In the genomic region with DNA sequence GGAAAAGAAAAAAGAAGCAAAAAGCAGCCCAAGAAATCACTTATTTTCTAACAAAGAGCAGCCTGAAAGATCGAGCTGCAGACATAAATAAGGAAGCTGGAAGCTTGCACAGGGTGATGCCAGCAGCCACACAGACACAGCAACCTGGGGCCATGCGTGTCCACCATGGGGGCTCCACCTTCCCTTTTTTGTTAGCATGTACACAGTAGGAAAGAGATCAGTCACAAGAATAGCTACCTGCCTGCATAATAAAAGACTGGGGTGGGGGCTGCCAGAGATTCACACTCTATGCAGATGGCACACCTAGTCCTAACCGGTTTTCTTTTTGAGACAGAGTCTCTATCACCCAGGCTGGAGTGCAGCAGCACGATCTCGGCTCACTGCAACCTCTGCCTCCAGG, we compare ENCODE assay signal across 18 cellular contexts. TPM values are rescaled to one million over a fixed set of nuclear protein-coding genes. Genes with fewer than 3 reads are reported as not detected.
DNase-seq lines count a peak whose midpoint lies in the region; ATAC-seq and TF ChIP-seq lines count a peak whose summit lies in the region.
"Had no signal": no experiment of that assay in that cellular context is flagged by ENCODE, and none has a peak within 500 bp of the region (broad histone marks: within the 10 kb centered on the region; RNA-seq: fewer than 3 reads in every experiment).

No MANE protein-coding gene starts in this region.

- H2BK15ac ChIP-seq in H9 (ENCODE audit: low read depth, low read length): no peak overlapping the region

- H2BK20ac ChIP-seq in H9 (ENCODE audit: low read depth, low read length, poor library complexity, severe bottlenecking): no peak overlapping the region

- WGBS in H9 (ENCODE audit: extremely low coverage, insufficient read length, low lambda C conversion rate): no CpG with 5 or more reads among the region's 5 CpGs
- WGBS in psoas muscle, 3 donors: 71 to 74% (median 73%) methylated on average over 5 of the region's 5 CpGs

- intact Hi-C loops in psoas muscle (cut with DNase I): loop anchor here in 1 of 2 donors (5.0 kb wide), 1 partner anchor 57 kb away; a partner anchor contains a TSS

- H3K4me1 ChIP-seq in H9 (ENCODE audit: insufficient read depth, low read length) (peaks cover 5% of the 10 kb centered on the region), psoas muscle (peaks cover 15% of the 10 kb centered on the region)

- H3K36me3 ChIP-seq in psoas muscle (ENCODE audit: insufficient read depth in 1 of 2, low read depth in 1 of 2): peaks cover 0 to 6% of the 10 kb centered on the region in 2 donors

- ATAC-seq in psoas muscle (no peak), omental fat pad (ENCODE audit: low FRiP score) (no peak)
- ATAC-seq: HCT116 had no signal

- no peak overlapping the region for H3K4me3 ChIP-seq in psoas muscle
- H3K4me3 ChIP-seq: PC-9 had no signal

- H3K23ac ChIP-seq in H9 (ENCODE audit: insufficient read length, low read depth, low read length): no peak overlapping the region

- no peak overlapping the region for H3T11ph ChIP-seq in H9 (ENCODE audit: low read length)

- no peak overlapping the region for H4K5ac ChIP-seq in H9 (ENCODE audit: insufficient read length, low read depth, low read length)

- H4K91ac ChIP-seq in H9 (ENCODE audit: insufficient read length, low read depth, low read length): no peak overlapping the region

- H3K9me3 Mint-ChIP-seq in H9 (peaks cover 2% of the 10 kb centered on the region in 2 experiments; a peak in 3 of 5 replicates), brain (peaks cover 0 to 3% (median 0%) of the 10 kb centered on the region in 5 experiments), neural crest cell (no peaks in the 10 kb centered on the region)

- H3K9me3 ChIP-seq in H9 (ENCODE audit: control insufficient read depth, low read depth, low read length): no peaks in the 10 kb centered on the region
- no peaks in the 10 kb centered on the region for H3K9me3 ChIP-seq in psoas muscle

- no peak overlapping the region for H4K8ac ChIP-seq in H9 (replicated peaks; ENCODE audit: insufficient read length, low read depth, low read length)

- H2BK120ac ChIP-seq in H9 (ENCODE audit: low read depth, low read length, poor library complexity, severe bottlenecking): no peak overlapping the region

- no peaks in the 10 kb centered on the region for H3K27me3 Mint-ChIP-seq in H9 (ENCODE audit: low read depth)
- H3K27me3 Mint-ChIP-seq in brain: peaks cover 4% of the 10 kb centered on the region
- no peaks in the 10 kb centered on the region for H3K27me3 Mint-ChIP-seq in neural crest cell (ENCODE audit: low read depth)

- H3K27me3 ChIP-seq in H9 (ENCODE audit: insufficient read depth, low read length) (no peaks in the 10 kb centered on the region), psoas muscle (ENCODE audit: insufficient read depth in 3 of 3, low read length in 2 of 3) (no peaks in the 10 kb centered on the region)

- H3K27ac Mint-ChIP-seq in H9 (peak overlapping the region in 2 of 3 experiments; percentile 79 to 91; a peak in 5 of 7 replicates), brain (peak overlapping the region in 4 of 5 experiments; percentile 34 to 77 (median 51)), neural crest cell (ENCODE audit: unreplicated experiment) (no peak overlapping the region)
- H3K27ac Mint-ChIP-seq: CD14-positive monocyte had no signal

- H4K20me1 ChIP-seq in H9 (ENCODE audit: control insufficient read depth, insufficient read depth, insufficient read length): no peaks in the 10 kb centered on the region

- peaks cover 11% of the 10 kb centered on the region for H3K23me2 ChIP-seq in H9 (ENCODE audit: insufficient read length, low read depth, low read length, poor library complexity, severe bottlenecking)

- H2AK5ac ChIP-seq in H9 (ENCODE audit: insufficient read length, low read length): no peak overlapping the region

- H3K36me3 Mint-ChIP-seq in H9 (ENCODE audit: insufficient read depth in 1 of 3, low read depth in 3 of 3): peaks cover 5 to 10% (median 7%) of the 10 kb centered on the region in 3 experiments; a peak in 6 of 7 replicates
- no peaks in the 10 kb centered on the region for H3K36me3 Mint-ChIP-seq in brain
- H3K36me3 Mint-ChIP-seq in neural crest cell (ENCODE audit: low read depth): no peaks in the 10 kb centered on the region
- H3K36me3 Mint-ChIP-seq: CD14-positive monocyte had no signal

- H2BK5ac ChIP-seq in H9 (ENCODE audit: insufficient read length, low read length): no peak overlapping the region

- no peak overlapping the region for H3K18ac ChIP-seq in H9 (ENCODE audit: insufficient read length, low read depth, low read length)

- H3K4me3 Mint-ChIP-seq in H9: no peak overlapping the region
- peak overlapping the region in 4 of 5 experiments; percentile 7 to 77 (median 52) for H3K4me3 Mint-ChIP-seq in brain
- peak overlapping the region; percentile 56 for H3K4me3 Mint-ChIP-seq in neural crest cell
- H3K4me3 Mint-ChIP-seq: CD14-positive monocyte had no signal

- no peak overlapping the region for H2BK12ac ChIP-seq in H9 (ENCODE audit: insufficient read length, low read depth, low read length)

- DNase-seq in H9: peak; percentile 51
- peak; percentile 8 for DNase-seq in MV-4-11 (lab: John Stamatoyannopoulos, UW)
- DNase-seq in neural crest cell (ENCODE audit: low read depth, low spot score): no peak
- DNase-seq in psoas muscle: no peak
- no peak for DNase-seq in glomerular visceral epithelial cell (ENCODE audit: extremely low spot score)
- no peak for DNase-seq in omental fat pad (ENCODE audit: low spot score)
- DNase-seq: GDM1, NCI-H1417 treated with DMSO at 0.1 percent for 48 hours, NCI-H1930, NCI-H226, NCI-H524, PC-9, SIG-M5 had no signal

- H3K4me2 ChIP-seq in H9 (ENCODE audit: insufficient read depth, insufficient read length, low read length): no peak overlapping the region
- H3K4me2 ChIP-seq: KMS-11, PC-9 had no signal

- no peak overlapping the region for H3K14ac ChIP-seq in H9 (ENCODE audit: insufficient read depth, low read length)

- no peak for TF ChIP-seq CTCF in H9 (conservative IDR thresholded peaks at IDR 0.05)
- no peak for TF ChIP-seq CTCF in brain (conservative IDR thresholded peaks at IDR 0.05)
- no peak for TF ChIP-seq CTCF in neural crest cell (conservative IDR thresholded peaks at IDR 0.05)
- no peak for TF ChIP-seq CTCF in psoas muscle (IDR thresholded peaks at IDR 0.05)
- no peak for TF ChIP-seq CTCF in omental fat pad (IDR thresholded peaks at IDR 0.05)

- H2AFZ ChIP-seq in H9 (ENCODE audit: low read length): no peak overlapping the region
- H2AFZ ChIP-seq: PC-9 had no signal

- H3K27ac ChIP-seq in H9 (ENCODE audit: insufficient read length, low read depth, low read length) (no peak overlapping the region), psoas muscle (no peak overlapping the region)
- H3K27ac ChIP-seq: KMS-11, PC-9, RWPE1 had no signal

- no peak overlapping the region for H3K4ac ChIP-seq in H9 (ENCODE audit: low read depth, low read length)

- H3K9ac ChIP-seq in H9 (ENCODE audit: extremely low read depth, insufficient read length, low read length): no peak overlapping the region
- H3K9ac ChIP-seq: KMS-11 had no signal

- no peaks in the 10 kb centered on the region for H3K79me1 ChIP-seq in H9 (ENCODE audit: insufficient read depth, low read depth, low read length, poor library complexity, severe bottlenecking)

- peaks cover 35 to 37% of the 10 kb centered on the region in 2 experiments for H3K4me1 Mint-ChIP-seq in H9
- H3K4me1 Mint-ChIP-seq in brain: peaks cover 28% of the 10 kb centered on the region
- peaks cover 33% of the 10 kb centered on the region for H3K4me1 Mint-ChIP-seq in neural crest cell

- peaks cover 13% of the 10 kb centered on the region; the same call in 1 of the 2 replicates for H3K79me2 ChIP-seq in H9 (ENCODE audit: insufficient read depth, low read length)

- no peak overlapping the region for H3K56ac ChIP-seq in H9 (ENCODE audit: insufficient read length, low read depth, low read length)

RNA-seq across cellular contexts. Expression of a gene that starts 2.9 kb away (rescaled TPM):
- total RNA-seq in H9 (2021): 46.8 and 50.6 TPM in 2 replicates
- polyA plus RNA-seq in brain (ENCODE audit: insufficient read depth, low read depth, low replicate concordance): 23.2 TPM
- total RNA-seq in neural crest cell: 48.2 and 50.4 TPM in 2 replicates
- 10 to 100 TPM; 29.6 to 42.1 (median 34.8) TPM for total RNA-seq in psoas muscle
- 10 to 100 TPM; 17.1 to 38.0 (median 17.6) TPM for polyA plus RNA-seq in psoas muscle
- 10 to 100 TPM; 18.4 to 28.5 (median 22.8) TPM for total RNA-seq in omental fat pad

RNA-seq across cellular contexts. Expression of a gene that starts 58.7 kb away (rescaled TPM):
- total RNA-seq in H9 (2021) (17.4 and 18.0 TPM in 2 replicates), neural crest cell (27.2 and 27.4 TPM in 2 replicates), psoas muscle (10 to 100 TPM; 13.5 to 23.7 (median 20.0) TPM), omental fat pad (100 to 1,000 TPM in 3 of 4 donors, 10 to 100 TPM in 1; 96.8 to 191 (median 118) TPM)
- polyA plus RNA-seq in brain (ENCODE audit: insufficient read depth, low read depth, low replicate concordance) (6.6 TPM), psoas muscle (10 to 100 TPM; 10.7 to 22.8 (median 11.3) TPM)

Comparison
In these comparisons a context has a peak if more than half of its experiments do, and no peak if none do; other contexts are left out.
1. DNase-seq: peak in H9 (single experiment) and MV-4-11 (single experiment); none in neural crest cell (single experiment), psoas muscle (0 of 2), glomerular visceral epithelial cell (single experiment) and omental fat pad (single experiment).
2. H3K4me3 Mint-ChIP-seq: peak in brain (4 of 5) and neural crest cell (single experiment); none in H9 (0 of 2).